Comparison of ENCODE assay signal across 8 cellular contexts in genomic region chr1:44985747-44986359, GRCh38. TPM values are rescaled to one million over a fixed set of nuclear protein-coding genes. Genes with fewer than 3 reads are reported as not detected.
DNase-seq lines count a peak whose midpoint lies in the region; ATAC-seq and TF ChIP-seq lines count a peak whose summit lies in the region.

No MANE protein-coding gene starts in this region.

- ATAC-seq in activated CD4-positive, alpha-beta T cell treated with anti-CD3 and anti-CD28 coated beads for 36 hours: no peak
- ATAC-seq in naive B cell (ENCODE audit: low read depth in 2 of 2): peak in 1 of 2 donors; percentile 2

- H3K36me3 Mint-ChIP-seq in activated CD4-positive, alpha-beta T cell treated with anti-CD3 and anti-CD28 coated beads for 36 hours (ENCODE audit: low read depth): peaks cover 14% of the 10 kb centered on the region
- H3K36me3 Mint-ChIP-seq in dendritic cell treated with granulocyte-macrophage colony-stimulating factor and Interleukin-4, amounts not matched to agents 40 ng/mL and 50 ng/mL, for 4 days (ENCODE audit: low read depth): peaks cover 18% of the 10 kb centered on the region
- H3K36me3 Mint-ChIP-seq in naive B cell: peaks cover 0 to under 1% of the 10 kb centered on the region in 2 donors

- H3K27ac Mint-ChIP-seq in activated CD4-positive, alpha-beta T cell treated with anti-CD3 and anti-CD28 coated beads for 36 hours: peak overlapping the region; percentile 87
- peak overlapping the region; percentile 93 for H3K27ac Mint-ChIP-seq in dendritic cell treated with granulocyte-macrophage colony-stimulating factor and Interleukin-4, amounts not matched to agents 40 ng/mL and 50 ng/mL, for 4 days
- H3K27ac Mint-ChIP-seq in naive B cell: peak overlapping the region in 3 of 6 donors; percentile 78 to 98 (median 95)

- POLR2A ChIA-PET in activated CD4-positive, alpha-beta T cell treated with anti-CD3 and anti-CD28 coated beads for 36 hours (lab: Charles Lee): interaction anchor here (0.5 to 2.7 kb wide), 14 partner anchors 26 to 536 kb away, joined by 3 to 29 read pairs (median 6); partner anchors contain the start of genes HECTD3, MUTYH, PRDX1 and RNU5D-1

- peak overlapping the region; percentile 83 for H3K4me3 ChIP-seq in LNCaP clone FGC (ENCODE audit: low read depth, low read length)

- no peak for TF ChIP-seq CTCF in LNCaP clone FGC (IDR thresholded peaks at IDR 0.05; ENCODE audit: control insufficient read depth, extremely low read depth, insufficient read depth)

- intact Hi-C loops in activated CD4-positive, alpha-beta T cell treated with anti-CD3 and anti-CD28 coated beads for 36 hours (cut with DNase I, micrococcal nuclease): loop anchor here (1.0 to 5.0 kb wide), 18 partner anchors 25 to 1261 kb away; partner anchors contain the start of genes ARMH1 (in 1 of the 2), CCDC163 (in 1 of the 2), HECTD3 (in 1 of the 2) and KIF2C (in 1 of the 2)
- intact Hi-C loops in dendritic cell treated with granulocyte-macrophage colony-stimulating factor and Interleukin-4, amounts not matched to agents 40 ng/mL and 50 ng/mL, for 4 days (cut with micrococcal nuclease): no loop called here

- no peak for DNase-seq in activated CD4-positive, alpha-beta T cell treated with anti-CD3 and anti-CD28 coated beads for 36 hours
- DNase-seq in activated CD4-positive, alpha-beta T cell treated with anti-CD3 and anti-CD28 coated beads, Interleukin-2, amount 50 U/mL, for 4 hours: no peak
- no peak for DNase-seq in LNCaP clone FGC (ENCODE audit: low read depth)
- no peak for DNase-seq in naive B cell
- no peak for DNase-seq in HPDE6-E6E7 (ENCODE audit: extremely low spot score)
- no peak for DNase-seq in D341Med (ENCODE audit: low spot score)
- no peak for DNase-seq in LoVo (ENCODE audit: low spot score)

- H3K27me3 Mint-ChIP-seq in activated CD4-positive, alpha-beta T cell treated with anti-CD3 and anti-CD28 coated beads for 36 hours: no peaks in the 10 kb centered on the region
- H3K27me3 Mint-ChIP-seq in dendritic cell treated with granulocyte-macrophage colony-stimulating factor and Interleukin-4, amounts not matched to agents 40 ng/mL and 50 ng/mL, for 4 days: no peaks in the 10 kb centered on the region
- no peaks in the 10 kb centered on the region for H3K27me3 Mint-ChIP-seq in naive B cell

- CTCF ChIA-PET in activated CD4-positive, alpha-beta T cell treated with anti-CD3 and anti-CD28 coated beads for 36 hours (lab: Charles Lee): interaction anchor here (0.5 to 1.9 kb wide), 10 partner anchors 27 to 601 kb away, joined by 3 to 8 read pairs (median 3); partner anchors contain the start of genes PLK3, RNU5D-1 and UROD

- H3K9me3 Mint-ChIP-seq in activated CD4-positive, alpha-beta T cell treated with anti-CD3 and anti-CD28 coated beads for 36 hours (ENCODE audit: low read depth): no peaks in the 10 kb centered on the region
- H3K9me3 Mint-ChIP-seq in dendritic cell treated with granulocyte-macrophage colony-stimulating factor and Interleukin-4, amounts not matched to agents 40 ng/mL and 50 ng/mL, for 4 days: no peaks in the 10 kb centered on the region
- no peaks in the 10 kb centered on the region for H3K9me3 Mint-ChIP-seq in naive B cell

- H3K4me3 Mint-ChIP-seq in activated CD4-positive, alpha-beta T cell treated with anti-CD3 and anti-CD28 coated beads for 36 hours: peak overlapping the region; percentile 96
- H3K4me3 Mint-ChIP-seq in dendritic cell treated with granulocyte-macrophage colony-stimulating factor and Interleukin-4, amounts not matched to agents 40 ng/mL and 50 ng/mL, for 4 days: peak overlapping the region; percentile 95
- peak overlapping the region; percentile 92 to 100 (median 99) for H3K4me3 Mint-ChIP-seq in naive B cell

- H3K4me1 Mint-ChIP-seq in activated CD4-positive, alpha-beta T cell treated with anti-CD3 and anti-CD28 coated beads for 36 hours: peaks cover 22% of the 10 kb centered on the region
- H3K4me1 Mint-ChIP-seq in dendritic cell treated with granulocyte-macrophage colony-stimulating factor and Interleukin-4, amounts not matched to agents 40 ng/mL and 50 ng/mL, for 4 days (ENCODE audit: low read depth): peaks cover 6% of the 10 kb centered on the region
- H3K4me1 Mint-ChIP-seq in naive B cell: peaks cover 13 to 22% (median 20%) of the 10 kb centered on the region in 3 donors

RNA-seq across cellular contexts. Expression of gene EIF2B3, which starts 0.5 kb away (rescaled TPM):
- 10 to 100 TPM; 37.3 to 41.8 TPM for total RNA-seq in activated CD4-positive, alpha-beta T cell treated with anti-CD3 and anti-CD28 coated beads for 36 hours
- polyA plus RNA-seq in naive B cell (ENCODE audit: low read depth in 6 of 6): 10 to 100 TPM; 15.1 to 23.5 (median 18.1) TPM

RNA-seq across cellular contexts. Expression of gene HECTD3, which starts 25.3 kb away (rescaled TPM):
- total RNA-seq in activated CD4-positive, alpha-beta T cell treated with anti-CD3 and anti-CD28 coated beads for 36 hours: 10 to 100 TPM; 18.9 to 22.3 TPM
- polyA plus RNA-seq in naive B cell (ENCODE audit: low read depth in 6 of 6): 10 to 100 TPM in 5 of 6 donors, 1 to 10 TPM in 1; 9.1 to 31.6 (median 16.1) TPM

RNA-seq across cellular contexts. Expression of gene UROD, which starts 26.2 kb away (rescaled TPM):
- total RNA-seq in activated CD4-positive, alpha-beta T cell treated with anti-CD3 and anti-CD28 coated beads for 36 hours: 100 to 1,000 TPM; 123 to 134 TPM
- 10 to 100 TPM; 59.9 to 95.9 (median 77.4) TPM for polyA plus RNA-seq in naive B cell (ENCODE audit: low read depth in 6 of 6)
